In the genomic region with DNA sequence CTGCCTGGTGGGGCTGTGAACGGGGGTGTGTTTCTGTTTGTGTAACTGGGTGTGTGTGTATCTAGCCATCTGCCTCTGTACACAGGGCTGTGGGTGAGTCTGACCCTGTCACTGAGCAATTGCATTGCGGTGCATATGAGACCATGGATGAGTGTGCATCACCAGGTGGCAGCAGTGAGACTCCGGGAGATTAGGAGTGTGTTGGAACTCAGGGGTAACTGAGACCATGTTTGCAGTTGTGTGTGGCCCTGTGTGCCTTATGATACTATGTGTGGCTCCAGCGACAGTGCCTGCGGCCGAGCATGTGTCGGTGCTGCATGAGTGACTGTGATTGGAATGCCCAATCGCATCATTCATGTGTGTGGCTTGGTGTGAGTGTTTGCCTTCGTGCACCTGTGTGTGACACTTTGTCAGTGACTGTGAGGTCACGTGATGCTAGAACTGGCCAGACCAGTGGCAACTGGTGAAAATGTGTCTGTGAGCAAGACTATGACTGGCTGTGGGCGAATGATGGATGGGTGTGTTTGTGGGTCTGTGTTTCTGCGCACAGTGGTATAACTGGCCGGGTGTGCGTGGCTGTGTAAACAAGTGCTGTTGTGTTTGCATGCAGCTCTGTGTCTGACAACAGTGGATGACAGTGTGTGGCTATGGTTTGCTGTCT, we compare ENCODE assay signal across 1 cellular context.
TF ChIP-seq lines count a peak whose summit lies in the region.

No MANE protein-coding gene starts in this region.

TF ChIP-seq in H1, 55 proteins besides CTCF, POLR2A, EP300 and RAD21:
- no peak for TF ChIP-seq EZH2 (IDR thresholded peaks at IDR 0.05; ENCODE audit: low read depth, low read length, severe bottlenecking)
- no peak for TF ChIP-seq ZNF274 (IDR thresholded peaks at IDR 0.05; ENCODE audit: borderline replicate concordance, extremely low read depth, low read length)
- no peak for TF ChIP-seq PHF8 (conservative IDR thresholded peaks at IDR 0.05; ENCODE audit: low read depth, low read length)
- TF ChIP-seq TCF12 (IDR thresholded peaks at IDR 0.05; ENCODE audit: low read depth, low read length): no peak
- no peak for TF ChIP-seq JUND (IDR thresholded peaks at IDR 0.05; ENCODE audit: low read length)
- no peak for TF ChIP-seq TAF1 (IDR thresholded peaks at IDR 0.05; ENCODE audit: low read depth, low read length)
